ENCODE assay signal across 8 cellular contexts in the genomic region with DNA sequence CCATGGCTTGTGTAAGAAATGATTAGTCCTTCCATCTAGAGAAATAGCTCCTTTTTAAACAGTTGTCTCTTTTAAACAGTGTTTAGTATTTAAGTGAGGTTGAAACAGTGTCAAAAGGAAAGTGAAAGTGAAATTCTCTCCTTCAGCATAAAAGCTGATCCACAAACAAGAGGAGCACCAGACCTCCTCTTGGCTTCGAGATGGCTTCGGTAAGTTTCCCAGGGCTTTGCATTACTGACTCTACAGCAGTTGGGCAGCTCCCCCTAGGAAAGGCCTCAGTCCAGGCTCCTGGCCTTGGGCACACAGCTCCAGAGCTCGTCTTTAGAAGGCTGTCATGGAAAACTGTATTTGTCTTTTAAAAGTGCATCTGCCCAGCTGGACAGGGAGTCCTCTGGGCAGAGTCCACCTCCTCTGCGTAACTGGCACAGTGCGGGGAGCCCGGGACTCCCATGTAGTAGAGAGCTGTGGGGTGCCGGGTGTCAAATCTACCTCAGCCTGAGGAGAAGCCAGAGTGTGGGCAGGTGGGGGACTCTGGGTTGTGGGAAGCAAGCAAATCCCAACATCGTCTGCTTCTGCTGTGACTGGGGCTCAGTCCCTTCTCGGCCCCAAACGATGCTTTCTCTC. TPM values are rescaled to one million over a fixed set of nuclear protein-coding genes. Genes with fewer than 3 reads are reported as not detected.
A peak's percentile ranks its signal among the peaks of the same experiment; 100 is the strongest.
DNase-seq lines count a peak whose midpoint lies in the region; ATAC-seq and TF ChIP-seq lines count a peak whose summit lies in the region.

Gene PLAAT4 (plus strand): TSS at position 140 of the 624 bp plus-strand sequence. CDS start 61 bp downstream, at position 201.

- TF ChIP-seq CTCF in adrenal gland (IDR thresholded peaks at IDR 0.05): no peak
- peak in 2 of 9 donors; percentile 5 to 9 for TF ChIP-seq CTCF in heart right ventricle (IDR thresholded peaks at IDR 0.05)
- TF ChIP-seq CTCF in prostate gland (IDR thresholded peaks at IDR 0.05): no peak

- ATAC-seq in heart right ventricle (peak; percentile 54 to 75 (median 64)), HG03045 (IDR thresholded peaks at IDR 0.05; ENCODE audit: unreplicated experiment) (no peak)

- no peaks in the 10 kb centered on the region for H3K36me3 ChIP-seq in adrenal gland (replicated peaks in 1 of 2)
- peaks cover 0 to 25% (median 0%) of the 10 kb centered on the region in 9 donors for H3K36me3 ChIP-seq in heart right ventricle
- no peaks in the 10 kb centered on the region for H3K36me3 ChIP-seq in prostate gland

- H3K27me3 ChIP-seq in adrenal gland (no peaks in the 10 kb centered on the region), heart right ventricle (no peaks in the 10 kb centered on the region), prostate gland (replicated peaks; ENCODE audit: insufficient read depth) (no peaks in the 10 kb centered on the region)

- peak within 1 kb of the TSS in 3 of 4 donors; percentile 12 to 52 (median 14) for H3K4me3 ChIP-seq in adrenal gland
- peak within 1 kb of the TSS; percentile 26 to 61 (median 54) for H3K4me3 ChIP-seq in heart right ventricle
- H3K4me3 ChIP-seq in prostate gland: peak within 1 kb of the TSS; percentile 24

- WGBS in adrenal gland, 4 donors: 29 to 40% (median 34%) methylated on average over 9 to 10 of the region's 10 CpGs
- WGBS in heart right ventricle, 2 donors: 19 to 31% methylated on average over 10 of the region's 10 CpGs
- 20% methylated on average over 9 of the region's 10 CpGs for WGBS in prostate gland

- peak; percentile 44 for DNase-seq in NOMO-1 treated with DMSO at 0.1 percent for 48 hours (lab: John Stamatoyannopoulos, UW; ENCODE audit: unreplicated experiment)
- DNase-seq in NOMO-1 treated with dmso at 0.1 percent for 144 hours (lab: John Stamatoyannopoulos, UW; ENCODE audit: unreplicated experiment): no peak
- DNase-seq in NCI-H1694 treated with DMSO at 0.1 percent for 48 hours (lab: John Stamatoyannopoulos, UW): peak; percentile 39
- peak; percentile 34 to 73 (median 55) for DNase-seq in adrenal gland
- peak; percentile 21 to 31 for DNase-seq in heart right ventricle
- peak; percentile 28 for DNase-seq in prostate gland (ENCODE audit: low spot score)
- DNase-seq in iPS-NIHi11 (ENCODE audit: low spot score): no peak

- H3K4me1 ChIP-seq in adrenal gland (replicated peaks in 1 of 2): peaks cover 0 to 30% of the 10 kb centered on the region in 2 donors
- peaks cover 8 to 79% (median 27%) of the 10 kb centered on the region in 9 donors for H3K4me1 ChIP-seq in heart right ventricle
- peaks cover 13% of the 10 kb centered on the region for H3K4me1 ChIP-seq in prostate gland (replicated peaks)

- intact Hi-C loops in adrenal gland (cut with DNase I) (no loop called here), heart right ventricle (cut with DNase I) (loop anchor here in 2 of 10 donors (1.0 to 10.0 kb wide), 3 partner anchors 41 to 78 kb away; partner anchors contain the start of gene PLAAT3 (in 2 of the 2)), prostate gland (cut with DNase I) (loop anchor here (2.0 to 5.0 kb wide), 3 partner anchors 38 to 96 kb away; partner anchors contain the start of gene PLAAT3)

- H3K27ac ChIP-seq in adrenal gland (peak within 1 kb of the TSS in 4 of 5 donors; percentile 21 to 84 (median 66)), heart right ventricle (peak within 1 kb of the TSS; percentile 66 to 95 (median 85)), prostate gland (peak within 1 kb of the TSS; percentile 84)

- TF ChIP-seq POLR2A in adrenal gland (IDR thresholded peaks at IDR 0.05) (no peak), prostate gland (IDR thresholded peaks at IDR 0.05) (peak; percentile 37)

- H3K9me3 ChIP-seq in adrenal gland (replicated peaks in 1 of 3): no peaks in the 10 kb centered on the region
- H3K9me3 ChIP-seq in heart right ventricle: no peaks in the 10 kb centered on the region
- H3K9me3 ChIP-seq in prostate gland: no peaks in the 10 kb centered on the region

RNA-seq across cellular contexts. Expression of gene PLAAT4, which starts in this region (rescaled TPM):
- total RNA-seq in adrenal gland (10 to 100 TPM; 11.5 to 49.5 (median 27.1) TPM), heart right ventricle (100 to 1,000 TPM in 1 of 10 donors, 10 to 100 TPM in 3, 1 to 10 TPM in 6; 3.3 to 565 (median 7.7) TPM), prostate gland (10 to 100 TPM; 47.6 to 50.8 TPM)
- polyA plus RNA-seq in adrenal gland (10 to 100 TPM; 12.4 to 38.0 (median 30.0) TPM), heart right ventricle (10 to 100 TPM; 10.1 to 11.7 TPM)

Comparison
In these comparisons a context has a peak if more than half of its experiments do, and no peak if none do; other contexts are left out.
1. DNase-seq: peak in NOMO-1 treated with DMSO at 0.1 percent for 48 hours (single experiment), NCI-H1694 treated with DMSO at 0.1 percent for 48 hours (single experiment), adrenal gland (7 of 7), heart right ventricle (2 of 2) and prostate gland (single experiment); none in NOMO-1 treated with dmso at 0.1 percent for 144 hours (single experiment) and iPS-NIHi11 (single experiment).
2. Peak in every context shown above with its lines, with median percentiles within 50 percentile points of each other: H3K27ac ChIP-seq and H3K4me3 ChIP-seq.